20 cellular contexts compared by ENCODE assay signal in genomic region chr17:67620088-67620487, GRCh38.
DNase-seq lines count a peak whose midpoint lies in the region; ATAC-seq and TF ChIP-seq lines count a peak whose summit lies in the region.
"Had no signal": no experiment of that assay in that cellular context is flagged by ENCODE, and none has a peak within 500 bp of the region (broad histone marks: within the 10 kb centered on the region; RNA-seq: fewer than 3 reads in every experiment).

No MANE protein-coding gene starts in this region.

- H3K27me3 ChIP-seq in Caco-2 (replicated peaks; ENCODE audit: control insufficient read depth, insufficient read depth, low read length): no peaks in the 10 kb centered on the region
- no peaks in the 10 kb centered on the region for H3K27me3 ChIP-seq in neuronal stem cell (ENCODE audit: control insufficient read depth in 3 of 3, insufficient read depth in 3 of 3, low read depth in 1 of 3, low read length in 3 of 3)

- H3K4me1 Mint-ChIP-seq in activated naive CD8-positive, alpha-beta T cell (ENCODE audit: low read depth): peaks cover 1% of the 10 kb centered on the region
- H3K4me1 Mint-ChIP-seq in activated naive CD8-positive, alpha-beta T cell treated with anti-CD3 and anti-CD28 coated beads, Interleukin-2, amount 50 U/mL, for 24 hours: no peaks in the 10 kb centered on the region
- H3K4me1 Mint-ChIP-seq in Caco-2 (ENCODE audit: low read depth, unreplicated experiment): peaks cover 14% of the 10 kb centered on the region
- no peaks in the 10 kb centered on the region for H3K4me1 Mint-ChIP-seq in activated CD8-positive, alpha-beta T cell treated with anti-CD3 and anti-CD28 coated beads, Interleukin-2, amount 10 ng/mL, durations not matched to agents 7 days and 5 days (ENCODE audit: low read depth)
- H3K4me1 Mint-ChIP-seq: CD14-positive monocyte had no signal

- H3K9me3 Mint-ChIP-seq in activated naive CD8-positive, alpha-beta T cell (ENCODE audit: low read depth): no peaks in the 10 kb centered on the region
- no peaks in the 10 kb centered on the region for H3K9me3 Mint-ChIP-seq in activated naive CD8-positive, alpha-beta T cell treated with anti-CD3 and anti-CD28 coated beads, Interleukin-2, amount 50 U/mL, for 24 hours
- no peaks in the 10 kb centered on the region for H3K9me3 Mint-ChIP-seq in Caco-2 (ENCODE audit: unreplicated experiment)
- no peaks in the 10 kb centered on the region for H3K9me3 Mint-ChIP-seq in activated CD8-positive, alpha-beta T cell treated with anti-CD3 and anti-CD28 coated beads, Interleukin-2, amount 10 ng/mL, durations not matched to agents 7 days and 5 days (ENCODE audit: insufficient read depth)
- H3K9me3 Mint-ChIP-seq: CD14-positive monocyte, GM23338 had no signal

- no peak overlapping the region for H4K8ac ChIP-seq in neuronal stem cell (ENCODE audit: low read depth, low read length)

- no peaks in the 10 kb centered on the region for H3K36me3 ChIP-seq in Caco-2 (ENCODE audit: control insufficient read depth, insufficient read depth, low read length)
- H3K36me3 ChIP-seq in neuronal stem cell (replicated peaks in 1 of 2; ENCODE audit: control insufficient read depth in 2 of 2, insufficient read depth in 2 of 2, low read length in 2 of 2): no peaks in the 10 kb centered on the region

- intact Hi-C loops in Caco-2 (cut with micrococcal nuclease; ENCODE audit: unreplicated experiment): no loop called here

- no TSS peak for BruUV-seq in Caco-2 (replicated peaks; lab: Mats Ljungman, UMichigan)

- no peak overlapping the region for H3K4me2 ChIP-seq in neuronal stem cell (ENCODE audit: insufficient read depth, low read length, poor library complexity, severe bottlenecking)
- H3K4me2 ChIP-seq: GM23338, KMS-11 had no signal

- H3K27me3 Mint-ChIP-seq in activated naive CD8-positive, alpha-beta T cell: no peaks in the 10 kb centered on the region
- H3K27me3 Mint-ChIP-seq in activated naive CD8-positive, alpha-beta T cell treated with anti-CD3 and anti-CD28 coated beads, Interleukin-2, amount 50 U/mL, for 24 hours: no peaks in the 10 kb centered on the region
- H3K27me3 Mint-ChIP-seq in Caco-2 (ENCODE audit: insufficient read depth, unreplicated experiment): no peaks in the 10 kb centered on the region
- no peaks in the 10 kb centered on the region for H3K27me3 Mint-ChIP-seq in activated CD8-positive, alpha-beta T cell treated with anti-CD3 and anti-CD28 coated beads, Interleukin-2, amount 10 ng/mL, durations not matched to agents 7 days and 5 days (ENCODE audit: low read depth)

- H2BK15ac ChIP-seq in neuronal stem cell (ENCODE audit: low read length): no peak overlapping the region

- H2AFZ ChIP-seq in neuronal stem cell (ENCODE audit: low read length): no peak overlapping the region
- H2AFZ ChIP-seq: GM23338 had no signal

- H3K4me3 ChIP-seq in Caco-2 (ENCODE audit: low read depth, low read length): no peak overlapping the region
- no peak overlapping the region for H3K4me3 ChIP-seq in neuronal stem cell (ENCODE audit: low read length in 2 of 2)
- H3K4me3 ChIP-seq: GM23338 had no signal

- DNase-seq in activated naive CD8-positive, alpha-beta T cell treated with anti-CD3 and anti-CD28 coated beads, Interleukin-2, amount 50 U/mL, for 24 hours: no peak
- DNase-seq in Caco-2 (no peak), neuronal stem cell (ENCODE audit: low spot score) (no peak), retina (no peak), COR-L47 (lab: John Stamatoyannopoulos, UW) (no peak)
- no peak for DNase-seq in activated CD8-positive, alpha-beta T cell treated with anti-CD3 and anti-CD28 coated beads, Interleukin-2, amount 10 ng/mL, durations not matched to agents 7 days and 5 days
- DNase-seq: HCEC 1CT; IMR-90; NCI-H1092 treated with DMSO at 0.1 percent for 48 hours; NCI-H1436 treated with DMSO at 0.1 percent for 48 hours; NCI-H1930; NCI-H226; NCI-H510A treated with DMSO at 0.1 percent for 48 hours; NCI-H748 treated with DMSO at 0.1 percent for 48 hours; NK-92 treated with Interleukin-12 subunit alpha and Interleukin-12 subunit beta, amount 100 ng/mL, for 24 hours had no signal

- H3K79me1 ChIP-seq in neuronal stem cell (ENCODE audit: low read depth, low read length): no peaks in the 10 kb centered on the region

- H2AK5ac ChIP-seq in neuronal stem cell (ENCODE audit: low read depth, low read length): peak overlapping the region; percentile 13

- no peak overlapping the region for H2BK120ac ChIP-seq in neuronal stem cell (ENCODE audit: low read depth, low read length)

- no peak overlapping the region for H3K18ac ChIP-seq in neuronal stem cell (ENCODE audit: low read length)

- WGBS in neuronal stem cell (ENCODE audit: extremely low coverage in 2 of 2, insufficient read length in 2 of 2, insufficient replicate concordance in 1 of 2), 2 donors: no CpG with 5 or more reads among the region's 8 CpGs

- no peak overlapping the region for H3K4me3 Mint-ChIP-seq in activated naive CD8-positive, alpha-beta T cell
- no peak overlapping the region for H3K4me3 Mint-ChIP-seq in activated naive CD8-positive, alpha-beta T cell treated with anti-CD3 and anti-CD28 coated beads, Interleukin-2, amount 50 U/mL, for 24 hours
- H3K4me3 Mint-ChIP-seq in Caco-2 (ENCODE audit: unreplicated experiment): no peak overlapping the region
- no peak overlapping the region for H3K4me3 Mint-ChIP-seq in activated CD8-positive, alpha-beta T cell treated with anti-CD3 and anti-CD28 coated beads, Interleukin-2, amount 10 ng/mL, durations not matched to agents 7 days and 5 days
- H3K4me3 Mint-ChIP-seq: CD14-positive monocyte, GM23338 had no signal

- peaks cover 2% of the 10 kb centered on the region for H3K36me3 Mint-ChIP-seq in activated naive CD8-positive, alpha-beta T cell
- H3K36me3 Mint-ChIP-seq in activated naive CD8-positive, alpha-beta T cell treated with anti-CD3 and anti-CD28 coated beads, Interleukin-2, amount 50 U/mL, for 24 hours (ENCODE audit: low read depth): no peaks in the 10 kb centered on the region
- peaks cover 13% of the 10 kb centered on the region for H3K36me3 Mint-ChIP-seq in Caco-2 (ENCODE audit: insufficient read depth, unreplicated experiment)
- peaks cover 2% of the 10 kb centered on the region for H3K36me3 Mint-ChIP-seq in activated CD8-positive, alpha-beta T cell treated with anti-CD3 and anti-CD28 coated beads, Interleukin-2, amount 10 ng/mL, durations not matched to agents 7 days and 5 days (ENCODE audit: low read depth)

- H3K4me1 ChIP-seq in Caco-2 (peaks cover 20% of the 10 kb centered on the region), neuronal stem cell (ENCODE audit: control insufficient read depth in 2 of 2, insufficient read depth in 1 of 2, low read depth in 1 of 2, low read length in 2 of 2) (peaks cover 0 to under 1% of the 10 kb centered on the region in 2 donors)

- peak overlapping the region; percentile 47 for H3K14ac ChIP-seq in neuronal stem cell (ENCODE audit: low read length)

- H2BK12ac ChIP-seq in neuronal stem cell (ENCODE audit: low read length): no peak overlapping the region

- TF ChIP-seq CTCF in Caco-2 (IDR thresholded peaks at IDR 0.05; ENCODE audit: insufficient read depth in 1 of 2, low read depth in 1 of 2, low read length in 1 of 2, severe bottlenecking in 1 of 2, unreplicated experiment in 1 of 2): no peak

- H3K23ac ChIP-seq in neuronal stem cell (ENCODE audit: low read depth, low read length, poor library complexity): no peak overlapping the region

- H3K4ac ChIP-seq in neuronal stem cell (ENCODE audit: low read length): no peak overlapping the region

- H2BK5ac ChIP-seq in neuronal stem cell (ENCODE audit: low read length): no peak overlapping the region

- H4K91ac ChIP-seq in neuronal stem cell (ENCODE audit: low read depth, low read length, poor library complexity): no peak overlapping the region

- no peak overlapping the region for H3K9ac ChIP-seq in neuronal stem cell (ENCODE audit: low read depth, low read length, poor library complexity)
- H3K9ac ChIP-seq: KMS-11 had no signal

- peak overlapping the region; percentile 34 for H3K27ac Mint-ChIP-seq in activated naive CD8-positive, alpha-beta T cell
- no peak overlapping the region for H3K27ac Mint-ChIP-seq in activated naive CD8-positive, alpha-beta T cell treated with anti-CD3 and anti-CD28 coated beads, Interleukin-2, amount 50 U/mL, for 24 hours
- H3K27ac Mint-ChIP-seq in Caco-2 (ENCODE audit: unreplicated experiment): peak overlapping the region; percentile 9
- peak overlapping the region; percentile 29 for H3K27ac Mint-ChIP-seq in activated CD8-positive, alpha-beta T cell treated with anti-CD3 and anti-CD28 coated beads, Interleukin-2, amount 10 ng/mL, durations not matched to agents 7 days and 5 days
- H3K27ac Mint-ChIP-seq: GM23338 had no signal

- ATAC-seq in activated naive CD8-positive, alpha-beta T cell treated with anti-CD3 and anti-CD28 coated beads, Interleukin-2, amount 50 U/mL, for 24 hours: no peak
- no peak for ATAC-seq in activated CD8-positive, alpha-beta T cell treated with anti-CD3 and anti-CD28 coated beads, Interleukin-2, amount 10 ng/mL, durations not matched to agents 7 days and 5 days
- no peak for ATAC-seq in HG03175 (IDR thresholded peaks at IDR 0.05; ENCODE audit: unreplicated experiment)
- ATAC-seq: GM23338 had no signal

- no peaks in the 10 kb centered on the region for H3K9me3 ChIP-seq in Caco-2
- H3K9me3 ChIP-seq in neuronal stem cell (replicated peaks in 1 of 2; ENCODE audit: control insufficient read depth in 2 of 2, insufficient read depth in 1 of 2, low read depth in 1 of 2, low read length in 2 of 2): no peaks in the 10 kb centered on the region

- no peak overlapping the region for H3K27ac ChIP-seq in neuronal stem cell (replicated peaks; ENCODE audit: low read length)
- H3K27ac ChIP-seq: KMS-11 had no signal

- CTCF ChIA-PET in Caco-2 (lab: Charles Lee): no interaction called here
- CTCF ChIA-PET in activated CD8-positive, alpha-beta T cell treated with anti-CD3 and anti-CD28 coated beads, Interleukin-2, amount 10 ng/mL, durations not matched to agents 7 days and 5 days (lab: Charles Lee): interaction anchor here (1.4 kb wide), 1 partner anchor 242 kb away, joined by 3 read pairs; no protein-coding TSS in a partner anchor

- POLR2A ChIA-PET in Caco-2 (lab: Charles Lee): no interaction called here
- POLR2A ChIA-PET in activated CD8-positive, alpha-beta T cell treated with anti-CD3 and anti-CD28 coated beads, Interleukin-2, amount 10 ng/mL, durations not matched to agents 7 days and 5 days (lab: Charles Lee): no interaction called here
